Comparison of ENCODE assay signal across 16 cellular contexts in genomic region chr20:19940945-19941590, GRCh38.
DNase-seq lines count a peak whose midpoint lies in the region; TF ChIP-seq lines count a peak whose summit lies in the region.
"Had no signal": no experiment of that assay in that cellular context is flagged by ENCODE, and none has a peak within 500 bp of the region (broad histone marks: within the 10 kb centered on the region; RNA-seq: fewer than 3 reads in every experiment).

No MANE protein-coding gene starts in this region.

- H2BK12ac ChIP-seq in trophoblast cell (ENCODE audit: low read length), result peak overlapping the region; percentile 95

- H3K36me3 ChIP-seq in BLaER1 (no peaks in the 10 kb centered on the region), trophoblast cell (ENCODE audit: control insufficient read depth in 1 of 2, insufficient read depth in 2 of 2, low read length in 2 of 2) (peaks cover 4 to 7% of the 10 kb centered on the region in 2 experiments), sigmoid colon (peaks cover 0 to 17% (median 4%) of the 10 kb centered on the region in 4 donors), HAP-1 (replicated peaks) (no peaks in the 10 kb centered on the region)

- H3K9ac ChIP-seq in BLaER1 (no peak overlapping the region), trophoblast cell (ENCODE audit: low read length) (no peak overlapping the region)

- DNase-seq in M059J (ENCODE audit: low read depth), result peak; percentile 54
- DNase-seq in endothelial cell (ENCODE audit: low spot score), result no peak
- DNase-seq in trophoblast cell, result no peak
- no peak for DNase-seq in NCI-H82 (lab: John Stamatoyannopoulos, UW)
- no peak for DNase-seq in activated CD4-positive, alpha-beta T cell treated with anti-CD3 and anti-CD28 coated beads for 48 hours
- DNase-seq in sigmoid colon, result no peak
- DNase-seq in HAP-1 (ENCODE audit: low spot score in 2 of 2), result no peak
- DNase-seq: foreskin melanocyte; HFFc6; NCI-H146; NCI-H446 treated with DMSO at 0.1 percent for 48 hours; OCI-M1; stimulated activated naive CD4-positive, alpha-beta T cell treated with Interleukin-2 at 50 U/mL for 16 hours had no signal

- no peak for TF ChIP-seq EP300 in sigmoid colon (IDR thresholded peaks at IDR 0.05)

- H3K4me2 ChIP-seq in BLaER1 (peak overlapping the region; percentile 63), trophoblast cell (ENCODE audit: low read length) (no peak overlapping the region)

- peak overlapping the region; percentile 30 for H3K4ac ChIP-seq in trophoblast cell (ENCODE audit: low read depth, low read length)

- no peak overlapping the region for H3K4me3 Mint-ChIP-seq in endothelial cell (ENCODE audit: unreplicated experiment)
- H3K4me3 Mint-ChIP-seq: central memory CD8-positive, alpha-beta T cell; HFFc6 had no signal

- in situ Hi-C loops in HAP-1 (cut with MboI; ENCODE audit: low sequenced_read_pairs), result no loop called here

- intact Hi-C loops in sigmoid colon (cut with DNase I), result no loop called here

- H3K4me3 ChIP-seq in BLaER1, result no peak overlapping the region
- H3K4me3 ChIP-seq in trophoblast cell (ENCODE audit: low read depth, low read length), result no peak overlapping the region
- no peak overlapping the region for H3K4me3 ChIP-seq in sigmoid colon
- H3K4me3 ChIP-seq in HAP-1, result no peak overlapping the region
- H3K4me3 ChIP-seq: adrenal gland had no signal

- WGBS in trophoblast cell (ENCODE audit: extremely low coverage, insufficient coverage, insufficient read length), result no CpG with 5 or more reads among the region's 5 CpGs
- WGBS in sigmoid colon, 2 donors, result 79 to 89% methylated on average over 5 of the region's 5 CpGs

- H3K4me1 Mint-ChIP-seq in endothelial cell (ENCODE audit: unreplicated experiment), result peaks cover 48% of the 10 kb centered on the region

- no peaks in the 10 kb centered on the region for H3K9me3 Mint-ChIP-seq in endothelial cell (ENCODE audit: unreplicated experiment)
- H3K9me3 Mint-ChIP-seq: central memory CD8-positive, alpha-beta T cell; HFFc6 had no signal

- peak overlapping the region; percentile 29 for H3K18ac ChIP-seq in trophoblast cell (ENCODE audit: low read length)

- no peak overlapping the region for H3K23ac ChIP-seq in trophoblast cell (ENCODE audit: low read length)

- H2BK120ac ChIP-seq in trophoblast cell (ENCODE audit: insufficient read depth, low read length, poor library complexity), result peak overlapping the region; percentile 82

- peaks cover 96% of the 10 kb centered on the region for H3K4me1 ChIP-seq in BLaER1
- H3K4me1 ChIP-seq in trophoblast cell (ENCODE audit: control insufficient read depth in 1 of 2, insufficient read depth in 2 of 2, low read length in 2 of 2), result peaks cover 31 to 36% of the 10 kb centered on the region in 2 experiments
- H3K4me1 ChIP-seq in sigmoid colon, result peaks cover 0 to 21% (median 15%) of the 10 kb centered on the region in 4 donors
- no peaks in the 10 kb centered on the region for H3K4me1 ChIP-seq in HAP-1

- H2BK5ac ChIP-seq in trophoblast cell (ENCODE audit: low read depth, low read length, poor library complexity), result peak overlapping the region; percentile 44

- H2AK5ac ChIP-seq in trophoblast cell (ENCODE audit: low read length), result peak overlapping the region; percentile 91

- H4K12ac ChIP-seq in trophoblast cell (ENCODE audit: low read depth, low read length), result peak overlapping the region; percentile 22

- H3K36me3 Mint-ChIP-seq in endothelial cell (ENCODE audit: low read depth, unreplicated experiment), result peaks cover 20% of the 10 kb centered on the region

- peaks cover 8% of the 10 kb centered on the region for H3K27me3 Mint-ChIP-seq in endothelial cell (ENCODE audit: unreplicated experiment)

- no peak for TF ChIP-seq POLR2A in sigmoid colon (IDR thresholded peaks at IDR 0.05)

- peak overlapping the region; percentile 14 for H3K27ac Mint-ChIP-seq in endothelial cell (ENCODE audit: unreplicated experiment)
- H3K27ac Mint-ChIP-seq: HFFc6 had no signal

- TF ChIP-seq CTCF in endothelial cell (IDR thresholded peaks at IDR 0.05; ENCODE audit: unreplicated experiment), result no peak
- TF ChIP-seq CTCF in sigmoid colon (IDR thresholded peaks at IDR 0.05), result no peak

- peak overlapping the region; percentile 30 for H4K8ac ChIP-seq in trophoblast cell (ENCODE audit: low read depth, low read length)

- H3K9me3 ChIP-seq in BLaER1, result no peaks in the 10 kb centered on the region
- peaks cover 2% of the 10 kb centered on the region for H3K9me3 ChIP-seq in trophoblast cell (ENCODE audit: insufficient read depth, low read depth, low read length)
- H3K9me3 ChIP-seq in sigmoid colon, result no peaks in the 10 kb centered on the region
- no peaks in the 10 kb centered on the region for H3K9me3 ChIP-seq in HAP-1
- H3K9me3 ChIP-seq: adrenal gland had no signal

- peaks cover 28% of the 10 kb centered on the region for H3K79me1 ChIP-seq in trophoblast cell (ENCODE audit: low read length)

- H3K27ac ChIP-seq in BLaER1 (peak overlapping the region; percentile 32), trophoblast cell (ENCODE audit: low read depth, low read length) (no peak overlapping the region), sigmoid colon (no peak overlapping the region)

- no peak overlapping the region for H2AFZ ChIP-seq in trophoblast cell (ENCODE audit: insufficient read depth, low read length, poor library complexity)

- no peaks in the 10 kb centered on the region for H4K20me1 ChIP-seq in BLaER1

- H3K14ac ChIP-seq in trophoblast cell (ENCODE audit: low read length), result peak overlapping the region; percentile 55

- peaks cover 2% of the 10 kb centered on the region for H3K79me2 ChIP-seq in trophoblast cell (ENCODE audit: control insufficient read depth, insufficient read depth, low read length, poor library complexity)

- no peaks in the 10 kb centered on the region for H3K27me3 ChIP-seq in BLaER1
- no peaks in the 10 kb centered on the region for H3K27me3 ChIP-seq in trophoblast cell (ENCODE audit: insufficient read depth, low read length)
- H3K27me3 ChIP-seq in sigmoid colon, result no peaks in the 10 kb centered on the region
- no peaks in the 10 kb centered on the region for H3K27me3 ChIP-seq in HAP-1 (ENCODE audit: low read depth)
- H3K27me3 ChIP-seq: adrenal gland had no signal

- peak overlapping the region; percentile 70 for H4K91ac ChIP-seq in trophoblast cell (ENCODE audit: low read depth, low read length)
